Comparison of ENCODE assay signal across 17 cellular contexts in the genomic region with DNA sequence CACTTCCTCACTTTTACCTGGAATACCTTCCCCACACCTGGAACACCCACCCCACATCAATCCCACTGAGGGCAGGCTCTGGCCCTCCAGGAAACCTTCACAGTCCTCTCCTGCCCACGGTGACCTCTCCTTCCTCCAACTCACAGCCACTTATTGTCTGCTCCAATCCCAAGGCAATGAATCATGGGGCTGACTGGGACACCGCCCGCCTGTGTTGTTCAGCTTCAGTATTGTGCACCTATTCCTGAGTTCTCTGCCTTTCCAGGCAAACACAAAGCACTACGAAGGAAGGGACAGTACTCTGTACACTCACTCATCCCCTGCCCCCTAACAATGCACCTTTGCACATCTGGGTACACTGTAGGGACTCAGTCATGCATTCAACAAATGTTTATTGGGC. TPM values are rescaled to one million over a fixed set of nuclear protein-coding genes. Genes with fewer than 3 reads are reported as not detected.
DNase-seq lines count a peak whose midpoint lies in the region; ATAC-seq, FAIRE-seq and TF ChIP-seq lines count a peak whose summit lies in the region.
"Had no signal": no experiment of that assay in that cellular context is flagged by ENCODE, and none has a peak within 500 bp of the region (broad histone marks: within the 10 kb centered on the region; RNA-seq: fewer than 3 reads in every experiment).

No MANE protein-coding gene starts in this region.

- H3K4me3 ChIP-seq in hepatocyte, result no peak overlapping the region
- H3K4me3 ChIP-seq in small intestine (ENCODE audit: low read depth in 1 of 2, low read length in 2 of 2), result no peak overlapping the region
- no peak overlapping the region for H3K4me3 ChIP-seq in effector memory CD4-positive, alpha-beta T cell (ENCODE audit: insufficient read depth, low read depth, low read length, poor library complexity, severe bottlenecking)
- H3K4me3 ChIP-seq in SK-N-SH (ENCODE audit: low read depth in 2 of 2, low read length in 1 of 2), result no peak overlapping the region
- no peak overlapping the region for H3K4me3 ChIP-seq in kidney (ENCODE audit: low read length in 2 of 2)
- H3K4me3 ChIP-seq: cardiac muscle cell, ovary, tibial artery had no signal

- H3K4me3 Mint-ChIP-seq in WTC11, result peak overlapping the region; percentile 14; the same call in 1 of the 2 replicates
- H3K4me3 Mint-ChIP-seq: activated CD4-positive, alpha-beta memory T cell treated with anti-CD3 and anti-CD28 coated beads, Interleukin-2, amount 10 ng/mL, durations not matched to agents 7 days and 5 days; HFFc6; T-helper 2 cell treated with Interferon-gamma antibody and Interleukin-4, amounts not matched to agents 5 μg/mL and 100 μg/mL, for 36 hours had no signal

- no peak for TF ChIP-seq CTCF in WTC11 (IDR thresholded peaks at IDR 0.05)
- no peak for TF ChIP-seq CTCF in hepatocyte (IDR thresholded peaks at IDR 0.05; ENCODE audit: poor library complexity)
- TF ChIP-seq CTCF in SK-N-SH (IDR thresholded peaks at IDR 0.05), result no peak
- no peak for TF ChIP-seq CTCF in kidney (IDR thresholded peaks at IDR 0.05; ENCODE audit: borderline replicate concordance, extremely low read depth, insufficient read depth)

- no peaks in the 10 kb centered on the region for H3K9me2 ChIP-seq in hepatocyte (replicated peaks; ENCODE audit: insufficient read depth)
- H3K9me2 ChIP-seq in SK-N-SH, result no peaks in the 10 kb centered on the region

- 70% methylated on average over 4 of the region's 4 CpGs for WGBS in hepatocyte (ENCODE audit: low lambda C conversion rate, missing lambda C conversion rate)
- 20 to 47% (median 39%) methylated on average over 4 of the region's 4 CpGs for WGBS in small intestine, 3 donors
- WGBS in SK-N-SH (ENCODE audit: low lambda C conversion rate), result 54% methylated on average over 4 of the region's 4 CpGs

- no peak for TF ChIP-seq RAD21 in SK-N-SH (IDR thresholded peaks at IDR 0.05; ENCODE audit: low read length)

- H3K36me3 ChIP-seq in hepatocyte (replicated peaks; ENCODE audit: insufficient read depth, low read depth) (no peaks in the 10 kb centered on the region), small intestine (ENCODE audit: control insufficient read depth in 2 of 2, insufficient read depth in 2 of 2, low read length in 2 of 2) (peaks cover 0 to 4% of the 10 kb centered on the region in 2 donors), SK-N-SH (replicated peaks in 1 of 2; ENCODE audit: control insufficient read depth in 1 of 2, insufficient read depth in 2 of 2, low read length in 1 of 2) (no peaks in the 10 kb centered on the region), kidney (ENCODE audit: control insufficient read depth in 1 of 2, insufficient read depth in 2 of 2, low read length in 2 of 2) (peaks cover 6 to 24% of the 10 kb centered on the region in 2 donors)
- no peaks in the 10 kb centered on the region for H3K36me3 ChIP-seq in effector memory CD4-positive, alpha-beta T cell (ENCODE audit: control insufficient read depth, insufficient read depth, low read length)
- H3K36me3 ChIP-seq: cardiac muscle cell, ovary had no signal

- POLR2A ChIA-PET in WTC11 (lab: Charles Lee), result interaction anchor here (1.3 kb wide), 1 partner anchor 55 kb away, joined by 3 read pairs; no protein-coding TSS in a partner anchor
- POLR2A ChIA-PET in SK-N-SH (lab: Yijun Ruan, JAX), result interaction anchor here (0.7 to 1.0 kb wide), 2 partner anchors 11 to 53 kb away, joined by 3 to 4 read pairs; partner anchors contain the start of gene DELE1

- no peak overlapping the region for H3K4me2 ChIP-seq in hepatocyte
- no peak overlapping the region for H3K4me2 ChIP-seq in SK-N-SH

- H3K79me2 ChIP-seq in hepatocyte, result peaks cover 4% of the 10 kb centered on the region
- H3K79me2 ChIP-seq in SK-N-SH (ENCODE audit: insufficient read depth), result no peaks in the 10 kb centered on the region

- H3K4me1 Mint-ChIP-seq in WTC11, result peaks cover 56% of the 10 kb centered on the region
- H3K4me1 Mint-ChIP-seq: activated CD4-positive, alpha-beta memory T cell treated with anti-CD3 and anti-CD28 coated beads, Interleukin-2, amount 10 ng/mL, durations not matched to agents 7 days and 5 days had no signal

- DNase-seq in H54 (ENCODE audit: insufficient read length, low spot score) (peak; percentile 39), WTC11 (ENCODE audit: low spot score) (no peak), hepatocyte (ENCODE audit: low spot score) (peak; percentile 8), small intestine (peak; percentile 79), KG1 (lab: John Stamatoyannopoulos, UW) (no peak), SK-N-SH (no peak), kidney (no peak)
- no peak for DNase-seq in effector memory CD4-positive, alpha-beta T cell
- DNase-seq: activated CD4-positive, alpha-beta memory T cell treated with anti-CD3 and anti-CD28 coated beads, Interleukin-2, amount 10 ng/mL, durations not matched to agents 7 days and 5 days; activated gamma-delta T cell treated with Interleukin-2 at 50 U/mL for 16 hours; HFFc6; mesenchymal stem cell; stimulated activated CD4-positive, alpha-beta T cell treated with anti-CD3 and anti-CD28 coated beads, Interleukin-15, amount 100 ng/mL, for 24 hours had no signal

- intact Hi-C loops in kidney (cut with DNase I), result no loop called here

- H4K20me1 ChIP-seq in hepatocyte (ENCODE audit: insufficient read depth, poor library complexity, severe bottlenecking) (no peaks in the 10 kb centered on the region), SK-N-SH (ENCODE audit: insufficient read depth) (no peaks in the 10 kb centered on the region)

- no peaks in the 10 kb centered on the region for H3K9me3 ChIP-seq in hepatocyte (ENCODE audit: low read depth)
- H3K9me3 ChIP-seq in small intestine (ENCODE audit: control insufficient read depth, low read depth), result no peaks in the 10 kb centered on the region
- H3K9me3 ChIP-seq in effector memory CD4-positive, alpha-beta T cell (ENCODE audit: control insufficient read depth, low read length), result no peaks in the 10 kb centered on the region
- H3K9me3 ChIP-seq in SK-N-SH, result no peaks in the 10 kb centered on the region
- no peaks in the 10 kb centered on the region for H3K9me3 ChIP-seq in kidney (ENCODE audit: control insufficient read depth in 1 of 2, low read length in 2 of 2)
- H3K9me3 ChIP-seq: ovary, tibial artery had no signal

- no peak for ATAC-seq in WTC11

- CTCF ChIA-PET in WTC11 (lab: Charles Lee), result interaction anchor here (0.9 to 1.3 kb wide), 3 partner anchors 12 to 59 kb away, joined by 3 read pairs; no protein-coding TSS in a partner anchor
- CTCF ChIA-PET in SK-N-SH (lab: Yijun Ruan, JAX), result interaction anchor here (0.9 to 2.2 kb wide), 6 partner anchors 25 to 206 kb away, joined by 3 to 10 read pairs (median 4); no protein-coding TSS in a partner anchor

- no peaks in the 10 kb centered on the region for H3K9me3 Mint-ChIP-seq in WTC11
- H3K9me3 Mint-ChIP-seq: activated CD4-positive, alpha-beta memory T cell treated with anti-CD3 and anti-CD28 coated beads, Interleukin-2, amount 10 ng/mL, durations not matched to agents 7 days and 5 days; HFFc6; T-helper 2 cell treated with Interferon-gamma antibody and Interleukin-4, amounts not matched to agents 5 μg/mL and 100 μg/mL, for 36 hours had no signal

- TF ChIP-seq POLR2A in H54 (IDR thresholded peaks at IDR 0.05; ENCODE audit: low read depth, low read length), result no peak

- FAIRE-seq in H54 (lab: Jason Lieb, UNC), result no peak
- no peak for FAIRE-seq in small intestine (lab: Jason Lieb, UNC)
- FAIRE-seq in kidney (lab: Jason Lieb, UNC), result no peak

- H3K27me3 ChIP-seq in hepatocyte (peaks cover 5% of the 10 kb centered on the region), small intestine (ENCODE audit: control insufficient read depth in 2 of 2, insufficient read depth in 2 of 2, low read length in 2 of 2) (peaks cover 0 to 8% of the 10 kb centered on the region in 2 donors), SK-N-SH (ENCODE audit: insufficient read depth) (peaks cover 58% of the 10 kb centered on the region)
- peaks cover 13% of the 10 kb centered on the region for H3K27me3 ChIP-seq in effector memory CD4-positive, alpha-beta T cell (replicated peaks; ENCODE audit: control insufficient read depth, insufficient read depth, low read length, poor library complexity, severe bottlenecking)
- H3K27me3 ChIP-seq: ovary had no signal

- no peak overlapping the region for H2AFZ ChIP-seq in hepatocyte
- H2AFZ ChIP-seq in SK-N-SH (ENCODE audit: low read depth), result no peak overlapping the region

- H3F3A ChIP-seq in SK-N-SH (replicated peaks; ENCODE audit: insufficient read depth), result no peaks in the 10 kb centered on the region

- peaks cover 38% of the 10 kb centered on the region for H3K36me3 Mint-ChIP-seq in WTC11

- TF ChIP-seq EP300 in SK-N-SH (IDR thresholded peaks at IDR 0.05; ENCODE audit: borderline replicate concordance in 1 of 2, low read depth in 1 of 2, low read length in 1 of 2), result no peak

- H3K9ac ChIP-seq in SK-N-SH (no peak overlapping the region), kidney (ENCODE audit: low read length in 2 of 2) (no peak overlapping the region)

- H3K27ac ChIP-seq in hepatocyte, result no peak overlapping the region
- H3K27ac ChIP-seq in small intestine (ENCODE audit: low read depth in 1 of 2, low read length in 1 of 2), result peak overlapping the region; percentile 72 to 90
- H3K27ac ChIP-seq in effector memory CD4-positive, alpha-beta T cell (ENCODE audit: insufficient read depth, low read length, poor library complexity, severe bottlenecking), result no peak overlapping the region
- H3K27ac ChIP-seq in SK-N-SH (ENCODE audit: low read depth in 2 of 2, low read length in 1 of 2), result no peak overlapping the region
- peak overlapping the region in 1 of 2 donors; percentile 74 for H3K27ac ChIP-seq in kidney (ENCODE audit: low read depth in 2 of 2, low read length in 2 of 2)
- H3K27ac ChIP-seq: cardiac muscle cell, ovary, tibial artery had no signal

- H3K4me1 ChIP-seq in hepatocyte (ENCODE audit: insufficient read depth), result peaks cover 15% of the 10 kb centered on the region
- peaks cover 10 to 21% of the 10 kb centered on the region in 2 donors for H3K4me1 ChIP-seq in small intestine (ENCODE audit: control insufficient read depth in 2 of 2, insufficient read depth in 1 of 2, low read depth in 1 of 2, low read length in 1 of 2)
- peaks cover 5% of the 10 kb centered on the region for H3K4me1 ChIP-seq in effector memory CD4-positive, alpha-beta T cell (ENCODE audit: control insufficient read depth, insufficient read depth, low read length, poor library complexity, severe bottlenecking)
- H3K4me1 ChIP-seq in SK-N-SH (ENCODE audit: control insufficient read depth in 1 of 2, insufficient read depth in 2 of 2, low read depth in 1 of 2, low read length in 1 of 2), result peaks cover 0 to 12% of the 10 kb centered on the region in 2 experiments; a peak in 1 of 4 replicates
- peaks cover 35 to 49% of the 10 kb centered on the region in 2 donors for H3K4me1 ChIP-seq in kidney (ENCODE audit: control insufficient read depth in 1 of 2, insufficient read depth in 1 of 2, low read depth in 1 of 2, low read length in 2 of 2)

- no peaks in the 10 kb centered on the region for H3K27me3 Mint-ChIP-seq in WTC11 (ENCODE audit: low read depth)

- peak overlapping the region; percentile 86 for H3K27ac Mint-ChIP-seq in WTC11
- H3K27ac Mint-ChIP-seq: activated CD4-positive, alpha-beta memory T cell treated with anti-CD3 and anti-CD28 coated beads, Interleukin-2, amount 10 ng/mL, durations not matched to agents 7 days and 5 days; HFFc6; T-helper 2 cell treated with Interferon-gamma antibody and Interleukin-4, amounts not matched to agents 5 μg/mL and 100 μg/mL, for 36 hours had no signal

RNA-seq across cellular contexts. Expression of gene PCDH1, which starts 7.3 kb away (rescaled TPM):
- total RNA-seq in WTC11 (2021) (105 to 108 TPM (median 108 TPM) in 3 replicates), hepatocyte (10.5 and 10.8 TPM in 2 replicates), kidney (147 TPM)
- polyA plus RNA-seq in hepatocyte (6.2 and 8.6 TPM in 2 replicates), small intestine (10 to 100 TPM; 15.7 to 43.9 (median 15.9) TPM), SK-N-SH (2012; rRNA removed) (0.08 and 0.10 TPM in 2 replicates), kidney (ENCODE audit: insufficient read depth, low read depth, low replicate concordance) (37.3 TPM)
- 0.06 and 0.13 TPM in 2 replicates for polyA plus RNA-seq in SK-N-SH (2012; cell fraction: cytosol; rRNA removed)
- 0.05 and 0.31 TPM in 2 replicates for polyA plus RNA-seq in SK-N-SH (2012; cell fraction: nucleus; rRNA removed)
- total RNA-seq: activated CD4-positive, alpha-beta memory T cell treated with anti-CD3 and anti-CD28 coated beads, Interleukin-2, amount 10 ng/mL, durations not matched to agents 7 days and 5 days had no signal

RNA-seq across cellular contexts. Expression of gene DELE1, which starts 52.8 kb away (rescaled TPM):
- 79.3 to 83.8 TPM (median 81.5 TPM) in 3 replicates for total RNA-seq in WTC11 (2021)
- 57.2 and 62.0 TPM in 2 replicates for total RNA-seq in hepatocyte
- 31.5 and 32.6 TPM in 2 replicates for polyA plus RNA-seq in hepatocyte
- 10 to 100 TPM; 32.2 to 45.4 (median 43.5) TPM for polyA plus RNA-seq in small intestine
- 60.3 and 78.8 TPM in 2 replicates for polyA plus RNA-seq in SK-N-SH (2012; rRNA removed)
- polyA plus RNA-seq in SK-N-SH (2012; cell fraction: cytosol; rRNA removed), result 33.5 and 40.3 TPM in 2 replicates
- 245 and 251 TPM in 2 replicates for polyA plus RNA-seq in SK-N-SH (2012; cell fraction: nucleus; rRNA removed)
- total RNA-seq in kidney, result 82.3 TPM
- polyA plus RNA-seq in kidney (ENCODE audit: insufficient read depth, low read depth, low replicate concordance), result 67.7 TPM

Comparison
In these comparisons a context has a peak if more than half of its experiments do, and no peak if none do; other contexts are left out.
1. DNase-seq: peak in H54 (single experiment), hepatocyte (single experiment) and small intestine (single experiment); none in WTC11 (single experiment), KG1 (single experiment), effector memory CD4-positive, alpha-beta T cell (0 of 3), SK-N-SH (single experiment) and kidney (single experiment).
2. H3K27ac ChIP-seq: peak in small intestine (2 of 2); none in hepatocyte (single experiment), effector memory CD4-positive, alpha-beta T cell (single experiment) and SK-N-SH (0 of 2).